In genomic region chr18:3283908-3284307, GRCh38 we compare ENCODE assay signal across 19 cellular contexts. TPM values are rescaled to one million over a fixed set of nuclear protein-coding genes. Genes with fewer than 3 reads are reported as not detected.
DNase-seq lines count a peak whose midpoint lies in the region; ATAC-seq and TF ChIP-seq lines count a peak whose summit lies in the region.
"Had no signal": no experiment of that assay in that cellular context is flagged by ENCODE, and none has a peak within 500 bp of the region (broad histone marks: within the 10 kb centered on the region; RNA-seq: fewer than 3 reads in every experiment).

No MANE protein-coding gene starts in this region.

- no peak overlapping the region for H2AFZ ChIP-seq in H9 (ENCODE audit: low read length)
- H2AFZ ChIP-seq: hepatocyte had no signal

- H3K36me3 Mint-ChIP-seq in H9 (ENCODE audit: insufficient read depth in 1 of 3, low read depth in 3 of 3) = peaks cover 6 to 28% (median 14%) of the 10 kb centered on the region in 3 experiments

- no peak overlapping the region for H3K18ac ChIP-seq in H9 (ENCODE audit: insufficient read length, low read depth, low read length)

- H3K27ac Mint-ChIP-seq in H9 = peak overlapping the region in 2 of 3 experiments; percentile 22 to 74; a peak in 2 of 7 replicates
- H3K27ac Mint-ChIP-seq: memory B cell had no signal

- H4K91ac ChIP-seq in H9 (ENCODE audit: insufficient read length, low read depth, low read length) = no peak overlapping the region

- H3K79me2 ChIP-seq in H9 (ENCODE audit: insufficient read depth, low read length) = no peaks in the 10 kb centered on the region
- H3K79me2 ChIP-seq: hepatocyte had no signal

- no peaks in the 10 kb centered on the region for H3K27me3 ChIP-seq in H9 (ENCODE audit: insufficient read depth, low read length)
- H3K27me3 ChIP-seq: BLaER1, hepatocyte, pancreas, vagina had no signal

- no peak overlapping the region for H3K56ac ChIP-seq in H9 (ENCODE audit: insufficient read length, low read depth, low read length)

- no peak for DNase-seq in H9
- DNase-seq in inferior parietal cortex (ENCODE audit: extremely low spot score) = peak; percentile 25
- peak; percentile 31 for DNase-seq in retina
- DNase-seq: activated naive CD4-positive, alpha-beta T cell treated with Interleukin-2 at 50 U/mL for 16 hours; NCI-H1436 treated with DMSO at 0.1 percent for 48 hours; NCI-H774; SIG-M5; stimulated activated CD4-positive, alpha-beta T cell treated with anti-CD3 and anti-CD28 coated beads, Interleukin-2, amount 100 ng/mL, for 24 hours had no signal

- no peak overlapping the region for H3K27ac ChIP-seq in H9 (ENCODE audit: insufficient read length, low read depth, low read length)
- H3K27ac ChIP-seq: BLaER1, hepatocyte, KMS-11, pancreas, vagina had no signal

- H4K8ac ChIP-seq in H9 (replicated peaks; ENCODE audit: insufficient read length, low read depth, low read length) = no peak overlapping the region

- no peak overlapping the region for H3K23ac ChIP-seq in H9 (ENCODE audit: insufficient read length, low read depth, low read length)

- ATAC-seq in SK-N-SH treated with all-trans-retinoic acid at 6 μM for 48 hours = peak; percentile 49; the same call in 2 of the 3 replicates
- no peak for ATAC-seq in HG02884 (IDR thresholded peaks at IDR 0.05; ENCODE audit: unreplicated experiment)
- ATAC-seq in HG03432 (IDR thresholded peaks at IDR 0.05; ENCODE audit: unreplicated experiment) = no peak
- no peak for ATAC-seq in GM18502 (IDR thresholded peaks at IDR 0.05; ENCODE audit: poor library complexity, unreplicated experiment)
- ATAC-seq in HG02981 (IDR thresholded peaks at IDR 0.05; ENCODE audit: unreplicated experiment) = no peak
- ATAC-seq: pancreas had no signal

- H3K4me1 Mint-ChIP-seq in H9 = peaks cover 21 to 22% of the 10 kb centered on the region in 2 experiments

- no peak overlapping the region for H2BK15ac ChIP-seq in H9 (ENCODE audit: low read depth, low read length)

- H2BK20ac ChIP-seq in H9 (ENCODE audit: low read depth, low read length, poor library complexity, severe bottlenecking) = no peak overlapping the region

- H3K9me3 Mint-ChIP-seq in H9 = peaks cover 12 to 24% of the 10 kb centered on the region in 2 experiments

- H3K27me3 Mint-ChIP-seq in H9 (ENCODE audit: low read depth) = no peaks in the 10 kb centered on the region
- H3K27me3 Mint-ChIP-seq: memory B cell had no signal

- no peaks in the 10 kb centered on the region; the same call in 1 of the 2 replicates for H3K4me1 ChIP-seq in H9 (ENCODE audit: insufficient read depth, low read length)
- H3K4me1 ChIP-seq: pancreas, vagina had no signal

- H2BK12ac ChIP-seq in H9 (ENCODE audit: insufficient read length, low read depth, low read length) = no peak overlapping the region

- H3K4me3 Mint-ChIP-seq in H9 = no peak overlapping the region
- H3K4me3 Mint-ChIP-seq: memory B cell had no signal

- H2AK5ac ChIP-seq in H9 (ENCODE audit: insufficient read length, low read length) = no peak overlapping the region

- H4K5ac ChIP-seq in H9 (ENCODE audit: insufficient read length, low read depth, low read length) = no peak overlapping the region

- no peak overlapping the region for H2BK5ac ChIP-seq in H9 (ENCODE audit: insufficient read length, low read length)

- no peaks in the 10 kb centered on the region for H4K20me1 ChIP-seq in H9 (ENCODE audit: control insufficient read depth, insufficient read depth, insufficient read length)

- no peak overlapping the region for H3K4ac ChIP-seq in H9 (ENCODE audit: low read depth, low read length)

- no peak overlapping the region for H3K9ac ChIP-seq in H9 (ENCODE audit: extremely low read depth, insufficient read length, low read length)
- H3K9ac ChIP-seq: BLaER1, KMS-11 had no signal

- no peaks in the 10 kb centered on the region for H3K23me2 ChIP-seq in H9 (ENCODE audit: insufficient read length, low read depth, low read length, poor library complexity, severe bottlenecking)

- H3K79me1 ChIP-seq in H9 (ENCODE audit: insufficient read depth, low read depth, low read length, poor library complexity, severe bottlenecking) = no peaks in the 10 kb centered on the region

- no CpG with 5 or more reads among the region's 7 CpGs for WGBS in H9 (ENCODE audit: extremely low coverage, insufficient read length, low lambda C conversion rate)

- H2BK120ac ChIP-seq in H9 (ENCODE audit: low read depth, low read length, poor library complexity, severe bottlenecking) = no peak overlapping the region

- no peak overlapping the region for H3T11ph ChIP-seq in H9 (ENCODE audit: low read length)

- no peak overlapping the region for H3K4me2 ChIP-seq in H9 (ENCODE audit: insufficient read depth, insufficient read length, low read length)
- H3K4me2 ChIP-seq: BLaER1, hepatocyte, KMS-11 had no signal

- TF ChIP-seq CTCF in H9 (conservative IDR thresholded peaks at IDR 0.05) = no peak

- no peak overlapping the region for H3K14ac ChIP-seq in H9 (ENCODE audit: insufficient read depth, low read length)

- no peaks in the 10 kb centered on the region for H3K9me3 ChIP-seq in H9 (ENCODE audit: control insufficient read depth, low read depth, low read length)
- H3K9me3 ChIP-seq: pancreas, vagina had no signal

TF ChIP-seq in SK-N-SH treated with all-trans-retinoic acid at 6 μM for 48 hours, 23 proteins besides CTCF, POLR2A, EP300 and RAD21:
- TF ChIP-seq OSR1 (CRISPR knock-in tag; IDR thresholded peaks at IDR 0.05) = no peak
- TF ChIP-seq ZNF565 (CRISPR knock-in tag; conservative IDR thresholded peaks at IDR 0.05; ENCODE audit: low read depth) = no peak
- TF ChIP-seq ZFP3 (CRISPR knock-in tag; IDR thresholded peaks at IDR 0.05) = no peak
- TF ChIP-seq ARNTL (CRISPR knock-in tag; IDR thresholded peaks at IDR 0.05; ENCODE audit: borderline replicate concordance, low read depth) = no peak
- TF ChIP-seq PPARA (CRISPR knock-in tag; IDR thresholded peaks at IDR 0.05; ENCODE audit: borderline replicate concordance) = no peak
- TF ChIP-seq ZNF70 (CRISPR knock-in tag; IDR thresholded peaks at IDR 0.05) = peak; percentile 53; the same call in 1 of the 2 replicates
- no peak for TF ChIP-seq POU6F1 (CRISPR knock-in tag; IDR thresholded peaks at IDR 0.05; ENCODE audit: borderline replicate concordance, low read depth)
- TF ChIP-seq CSDC2 (CRISPR knock-in tag; IDR thresholded peaks at IDR 0.05) = no peak
- TF ChIP-seq ESRRG (CRISPR knock-in tag; IDR thresholded peaks at IDR 0.05) = no peak
- TF ChIP-seq GLIS3 (CRISPR knock-in tag; IDR thresholded peaks at IDR 0.05) = no peak
- 0 out of 2 replicates have a peak, but pooled peaks have one; percentile 57 for TF ChIP-seq TSHZ2 (CRISPR knock-in tag; IDR thresholded peaks at IDR 0.05)
- no peak for TF ChIP-seq BACH2 (CRISPR knock-in tag; IDR thresholded peaks at IDR 0.05; ENCODE audit: borderline replicate concordance)

RNA-seq across cellular contexts. Expression of gene MYL12B, which starts 22.0 kb away (rescaled TPM):
- 166 and 180 TPM in 2 replicates for total RNA-seq in H9 (2021)

RNA-seq across cellular contexts. Expression of gene MYL12A, which starts 36.3 kb away (rescaled TPM):
- total RNA-seq in H9 (2021) = 279 and 284 TPM in 2 replicates
